ENCODE assay signal across 25 cellular contexts in the genomic region with DNA sequence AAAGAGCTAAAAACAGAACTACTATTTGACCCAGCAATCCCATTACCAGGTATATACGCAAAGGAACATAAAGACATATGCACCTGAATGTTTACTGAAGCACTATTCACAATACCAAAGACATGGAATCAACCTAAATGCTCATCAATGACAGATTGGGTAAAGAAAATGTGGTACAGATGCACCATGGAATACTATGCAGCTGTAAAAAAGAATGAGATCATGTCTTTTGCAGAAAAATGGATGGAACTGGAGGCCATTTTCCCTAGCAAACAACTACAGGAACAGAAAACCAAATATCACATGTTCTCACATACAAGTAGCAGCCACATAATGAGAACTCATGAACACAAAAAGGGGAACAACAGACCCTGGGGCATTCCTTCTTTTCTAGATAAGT.
DNase-seq lines count a peak whose midpoint lies in the region; ATAC-seq, FAIRE-seq and TF ChIP-seq lines count a peak whose summit lies in the region.
"Had no signal": no experiment of that assay in that cellular context is flagged by ENCODE, and none has a peak within 500 bp of the region (broad histone marks: within the 10 kb centered on the region; RNA-seq: fewer than 3 reads in every experiment).

No MANE protein-coding gene starts in this region.

- TF ChIP-seq RAD21 in HepG2 (CRISPR knock-in tag; IDR thresholded peaks at IDR 0.05), result no peak
- TF ChIP-seq RAD21 in GM12878 (IDR thresholded peaks at IDR 0.05; ENCODE audit: insufficient read depth, low read depth, low read length), result no peak

- H3K4me1 Mint-ChIP-seq in activated T-cell treated with anti-CD3 and anti-CD28 coated beads, Interleukin-2, amount 50 U/mL, for 72 hours (ENCODE audit: low read depth), result no peaks in the 10 kb centered on the region
- H3K4me1 Mint-ChIP-seq: B cell had no signal

- H3K9ac ChIP-seq in HepG2 (ENCODE audit: insufficient read depth, low read depth, low read length), result no peak overlapping the region
- H3K9ac ChIP-seq in GM12878 (ENCODE audit: control insufficient read depth, insufficient read depth, low read length), result no peak overlapping the region
- H3K9ac ChIP-seq: BLaER1 treated with 17β-estradiol and CSF1 and Interleukin-3, amounts not matched to agents 10 nM and 100 nM had no signal

- H3K4me1 ChIP-seq in HepG2 (ENCODE audit: insufficient read depth, low read length), result no peaks in the 10 kb centered on the region
- no peaks in the 10 kb centered on the region for H3K4me1 ChIP-seq in right lobe of liver
- no peaks in the 10 kb centered on the region for H3K4me1 ChIP-seq in Panc1 (ENCODE audit: control insufficient read depth, insufficient read depth, low read length)
- no peaks in the 10 kb centered on the region for H3K4me1 ChIP-seq in GM12878 (ENCODE audit: control insufficient read depth, insufficient read depth, low read length)
- H3K4me1 ChIP-seq in esophagus muscularis mucosa, result peaks cover 0 to 7% (median 3%) of the 10 kb centered on the region in 4 donors
- H3K4me1 ChIP-seq: A549; BLaER1 treated with 17β-estradiol and CSF1 and Interleukin-3, amounts not matched to agents 10 nM and 100 nM; Caco-2 had no signal

- intact Hi-C loops in HepG2 (cut with micrococcal nuclease; ENCODE audit: unreplicated experiment), result no loop called here
- intact Hi-C loops in right lobe of liver (cut with DNase I), result no loop called here
- intact Hi-C loops in Panc1 (cut with micrococcal nuclease; ENCODE audit: unreplicated experiment), result no loop called here
- intact Hi-C loops in GM12878 (cut with micrococcal nuclease; ENCODE audit: unreplicated experiment), result no loop called here
- intact Hi-C loops in esophagus muscularis mucosa (cut with DNase I), result no loop called here

- BruUV-seq in HepG2 (replicated peaks; lab: Mats Ljungman, UMichigan) (no TSS peak), Panc1 (replicated peaks; lab: Mats Ljungman, UMichigan) (TSS peak; percentile 19), GM12878 (replicated peaks; lab: Mats Ljungman, UMichigan) (TSS peak; percentile 16)

- H3K27ac Mint-ChIP-seq in activated T-cell treated with anti-CD3 and anti-CD28 coated beads, Interleukin-2, amount 50 U/mL, for 72 hours, result no peak overlapping the region
- H3K27ac Mint-ChIP-seq: B cell; CD4-positive, alpha-beta T cell; CD8-positive, alpha-beta T cell had no signal

- H3K4me3 ChIP-seq in HepG2 (replicated peaks in 1 of 3; ENCODE audit: insufficient read depth in 1 of 3, low read depth in 2 of 3, low read length in 3 of 3), result no peak overlapping the region
- no peak overlapping the region for H3K4me3 ChIP-seq in right lobe of liver
- H3K4me3 ChIP-seq in Panc1 (ENCODE audit: low read depth in 2 of 2, low read length in 2 of 2), result no peak overlapping the region
- no peak overlapping the region for H3K4me3 ChIP-seq in GM12878
- H3K4me3 ChIP-seq in esophagus muscularis mucosa, result no peak overlapping the region
- H3K4me3 ChIP-seq: A549; BLaER1 treated with 17β-estradiol and CSF1 and Interleukin-3, amounts not matched to agents 10 nM and 100 nM had no signal

- TF ChIP-seq EP300 in HepG2 (IDR thresholded peaks at IDR 0.05; ENCODE audit: low read depth in 2 of 2, low read length in 2 of 2) (no peak), HepG2 (CRISPR knock-in tag; IDR thresholded peaks at IDR 0.05; ENCODE audit: borderline replicate concordance) (no peak), GM12878 (IDR thresholded peaks at IDR 0.05; ENCODE audit: borderline replicate concordance in 1 of 2, control insufficient read depth in 1 of 2, low read depth in 2 of 2, low read length in 2 of 2) (no peak), esophagus muscularis mucosa (IDR thresholded peaks at IDR 0.05) (no peak)

- CTCF ChIA-PET in HepG2 (lab: Yijun Ruan, JAX; ENCODE audit: low intra/inter-chr PET ratio, low total read pairs) (no interaction called here), Panc1 (lab: Charles Lee) (no interaction called here), GM12878 (lab: Yijun Ruan, JAX) (no interaction called here)

- POLR2A ChIA-PET in HepG2 (lab: Yijun Ruan, JAX) (no interaction called here), Panc1 (lab: Charles Lee) (no interaction called here), GM12878 (lab: Charles Lee) (no interaction called here)

- TF ChIP-seq POLR2A in HepG2 (IDR thresholded peaks at IDR 0.05; ENCODE audit: insufficient read depth in 1 of 2, low read depth in 2 of 2, low read length in 2 of 2), result no peak
- TF ChIP-seq POLR2A in right lobe of liver (IDR thresholded peaks at IDR 0.05), result no peak
- no peak for TF ChIP-seq POLR2A in GM12878 (IDR thresholded peaks at IDR 0.05; ENCODE audit: low read depth, low read length)
- TF ChIP-seq POLR2A in esophagus muscularis mucosa (IDR thresholded peaks at IDR 0.05; ENCODE audit: low read depth), result no peak

- SMC1A ChIA-PET in GM12878 (lab: Charles Lee; ENCODE audit: uncharacterized antibody, unreplicated experiment), result no interaction called here

- peaks cover 10 to 31% of the 10 kb centered on the region in 2 donors for H3K36me3 Mint-ChIP-seq in activated T-cell treated with anti-CD3 and anti-CD28 coated beads, Interleukin-2, amount 50 U/mL, for 72 hours (ENCODE audit: insufficient read depth in 2 of 2)

- H3K27me3 Mint-ChIP-seq in activated T-cell treated with anti-CD3 and anti-CD28 coated beads, Interleukin-2, amount 50 U/mL, for 72 hours (ENCODE audit: low read depth), result no peaks in the 10 kb centered on the region
- H3K27me3 Mint-ChIP-seq: B cell; CD4-positive, alpha-beta T cell had no signal

- DNase-seq in HepG2 (ENCODE audit: low spot score), result no peak
- no peak for DNase-seq in right lobe of liver
- no peak for DNase-seq in Panc1 (ENCODE audit: low read depth, low spot score)
- no peak for DNase-seq in GM12878 (ENCODE audit: low read depth, low spot score)
- no peak for DNase-seq in activated T-cell treated with anti-CD3 and anti-CD28 coated beads, Interleukin-2, amount 50 U/mL, for 72 hours
- no peak for DNase-seq in esophagus muscularis mucosa (ENCODE audit: extremely low spot score)
- DNase-seq: AML-193; Caco-2; Calu3; CD4-positive, alpha-beta T cell; CD8-positive, alpha-beta T cell; DMS 273 treated with DMSO at 0.1 percent for 48 hours; DMS153; DMS53; DMS79; DND-41; EL; GDM1 had no signal

- 95% methylated on average over 1 of the region's 1 CpG for WGBS in HepG2 (ENCODE audit: low lambda C conversion rate)
- WGBS in right lobe of liver (ENCODE audit: insufficient coverage, low coverage, low lambda C conversion rate, missing lambda C conversion rate), result 100% methylated on average over 1 of the region's 1 CpG
- 100% methylated on average over 1 of the region's 1 CpG for WGBS in GM12878 (ENCODE audit: insufficient coverage, insufficient replicate concordance, low lambda C conversion rate, missing lambda C conversion rate)
- WGBS in esophagus muscularis mucosa, result 94% methylated on average over 1 of the region's 1 CpG

- RAD21 ChIA-PET in GM12878 (lab: Charles Lee; ENCODE audit: unreplicated experiment), result no interaction called here

- H3K27ac ChIP-seq in HepG2 (ENCODE audit: extremely low read length, insufficient read depth, low read length) (no peak overlapping the region), right lobe of liver (no peak overlapping the region), Panc1 (ENCODE audit: low read length) (no peak overlapping the region), GM12878 (ENCODE audit: control insufficient read depth, insufficient read depth) (no peak overlapping the region), esophagus muscularis mucosa (replicated peaks in 1 of 4) (no peak overlapping the region)
- H3K27ac ChIP-seq: 22Rv1; A549; BLaER1 treated with 17β-estradiol and CSF1 and Interleukin-3, amounts not matched to agents 10 nM and 100 nM; C4-2B had no signal

- no peaks in the 10 kb centered on the region; a peak in 1 of 5 replicates for H3K27me3 ChIP-seq in HepG2 (ENCODE audit: control insufficient read depth in 1 of 2, insufficient read depth in 2 of 2, low read length in 2 of 2)
- H3K27me3 ChIP-seq in right lobe of liver, result no peaks in the 10 kb centered on the region
- H3K27me3 ChIP-seq in Panc1 (ENCODE audit: control insufficient read depth, insufficient read depth, low read length), result no peaks in the 10 kb centered on the region
- H3K27me3 ChIP-seq in GM12878 (replicated peaks in 1 of 2; ENCODE audit: control insufficient read depth in 2 of 2, insufficient read depth in 2 of 2, low read length in 1 of 2), result no peaks in the 10 kb centered on the region
- H3K27me3 ChIP-seq in esophagus muscularis mucosa, result no peaks in the 10 kb centered on the region
- H3K27me3 ChIP-seq: BLaER1 treated with 17β-estradiol and CSF1 and Interleukin-3, amounts not matched to agents 10 nM and 100 nM had no signal

- ATAC-seq in HepG2, result no peak
- no peak for ATAC-seq in right lobe of liver
- no peak for ATAC-seq in Panc1
- no peak for ATAC-seq in GM12878
- ATAC-seq in activated T-cell treated with anti-CD3 and anti-CD28 coated beads, Interleukin-2, amount 50 U/mL, for 72 hours (replicated peaks in 1 of 2), result no peak
- ATAC-seq in HG03175 (IDR thresholded peaks at IDR 0.05; ENCODE audit: unreplicated experiment), result no peak
- ATAC-seq: A549; CD8-positive, alpha-beta T cell had no signal

- in situ Hi-C loops in HepG2 (cut with HindIII; ENCODE audit: extremely low pct_ligation_motif_present, low pct_unique_long_range_greater_than_20kb), result no loop called here
- in situ Hi-C loops in Panc1 (cut with HindIII; ENCODE audit: low pct_unique_long_range_greater_than_20kb, low sequenced_read_pairs), result no loop called here
- in situ Hi-C loops in GM12878 (cut with MboI), result no loop called here

- no peak overlapping the region for H3K4me2 ChIP-seq in HepG2 (ENCODE audit: low read depth, low read length)
- H3K4me2 ChIP-seq in GM12878 (ENCODE audit: control insufficient read depth, insufficient read depth), result no peak overlapping the region
- H3K4me2 ChIP-seq: A549; BLaER1 treated with 17β-estradiol and CSF1 and Interleukin-3, amounts not matched to agents 10 nM and 100 nM had no signal

- H3K9me3 ChIP-seq in HepG2 (ENCODE audit: low read length) (no peaks in the 10 kb centered on the region), right lobe of liver (no peaks in the 10 kb centered on the region), Panc1 (ENCODE audit: control insufficient read depth, insufficient read depth, low read depth, low read length) (no peaks in the 10 kb centered on the region), GM12878 (replicated peaks; ENCODE audit: control insufficient read depth, insufficient read depth, low read length) (no peaks in the 10 kb centered on the region), esophagus muscularis mucosa (no peaks in the 10 kb centered on the region)
- H3K9me3 ChIP-seq: A549, Caco-2 had no signal

- H3K4me3 Mint-ChIP-seq in activated T-cell treated with anti-CD3 and anti-CD28 coated beads, Interleukin-2, amount 50 U/mL, for 72 hours, result no peak overlapping the region
- H3K4me3 Mint-ChIP-seq: B cell; CD4-positive, alpha-beta T cell; CD8-positive, alpha-beta T cell had no signal

- H4K20me1 ChIP-seq in HepG2 (ENCODE audit: insufficient read depth, low read length), result no peaks in the 10 kb centered on the region
- H4K20me1 ChIP-seq in GM12878 (ENCODE audit: control insufficient read depth, insufficient read depth), result no peaks in the 10 kb centered on the region
- H4K20me1 ChIP-seq: BLaER1 treated with 17β-estradiol and CSF1 and Interleukin-3, amounts not matched to agents 10 nM and 100 nM had no signal

- TF ChIP-seq CTCF in HepG2 (CRISPR knock-in tag; IDR thresholded peaks at IDR 0.05), result no peak
- no peak for TF ChIP-seq CTCF in right lobe of liver (IDR thresholded peaks at IDR 0.05)
- TF ChIP-seq CTCF in Panc1 (IDR thresholded peaks at IDR 0.05), result no peak
- TF ChIP-seq CTCF in GM12878 (IDR thresholded peaks at IDR 0.05 in 2 of 3, conservative IDR thresholded peaks at IDR 0.05 in 1 of 3; ENCODE audit: control insufficient read depth in 2 of 3, extremely low read depth in 1 of 3, insufficient read depth in 1 of 3, low read depth in 3 of 3, low read length in 3 of 3), result no peak
- TF ChIP-seq CTCF in esophagus muscularis mucosa (IDR thresholded peaks at IDR 0.05), result no peak

- H3K36me3 ChIP-seq in HepG2 (replicated peaks in 1 of 2; ENCODE audit: control insufficient read depth in 1 of 2, insufficient read depth in 2 of 2, low read length in 2 of 2) (peaks cover 13 to 29% of the 10 kb centered on the region in 2 experiments; a peak in 4 of 5 replicates), right lobe of liver (peaks cover 0 to 14% (median 3%) of the 10 kb centered on the region in 4 donors), Panc1 (ENCODE audit: control insufficient read depth, insufficient read depth, low read length) (no peaks in the 10 kb centered on the region), GM12878 (ENCODE audit: control insufficient read depth in 2 of 2, insufficient read depth in 2 of 2, low read length in 1 of 2) (peaks cover 0 to 10% of the 10 kb centered on the region in 2 experiments; a peak in 3 of 4 replicates), esophagus muscularis mucosa (peaks cover 9 to 80% (median 34%) of the 10 kb centered on the region in 4 donors)

- no peaks in the 10 kb centered on the region for H3K9me3 Mint-ChIP-seq in activated T-cell treated with anti-CD3 and anti-CD28 coated beads, Interleukin-2, amount 50 U/mL, for 72 hours
- H3K9me3 Mint-ChIP-seq: CD4-positive, alpha-beta T cell had no signal

- H3K79me2 ChIP-seq in HepG2 (ENCODE audit: insufficient read depth, low read length), result no peaks in the 10 kb centered on the region
- H3K79me2 ChIP-seq in GM12878 (ENCODE audit: control insufficient read depth, insufficient read depth, low read length), result no peaks in the 10 kb centered on the region

- H2AFZ ChIP-seq in HepG2 (ENCODE audit: low read length), result no peak overlapping the region
- H2AFZ ChIP-seq in GM12878 (ENCODE audit: control insufficient read depth, low read depth, low read length), result no peak overlapping the region

- no peak for FAIRE-seq in HepG2 (lab: Jason Lieb, UNC)
- FAIRE-seq in GM12878 (lab: Jason Lieb, UNC), result no peak
- FAIRE-seq: A549, GM12891 had no signal
